ENCODE assay signal across 14 cellular contexts in genomic region chr6:137489410-137490371, GRCh38. TPM values are rescaled to one million over a fixed set of nuclear protein-coding genes. Genes with fewer than 3 reads are reported as not detected.
DNase-seq lines count a peak whose midpoint lies in the region; ATAC-seq and TF ChIP-seq lines count a peak whose summit lies in the region.
"Had no signal": no experiment of that assay in that cellular context is flagged by ENCODE, and none has a peak within 500 bp of the region (broad histone marks: within the 10 kb centered on the region; RNA-seq: fewer than 3 reads in every experiment).

No MANE protein-coding gene starts in this region.

- H3K9me3 Mint-ChIP-seq in activated naive CD4-positive, alpha-beta T cell treated with anti-CD3 and anti-CD28 coated beads for 36 hours = no peaks in the 10 kb centered on the region
- no peaks in the 10 kb centered on the region for H3K9me3 Mint-ChIP-seq in activated naive CD4-positive, alpha-beta T cell treated with anti-CD3 and anti-CD28 coated beads, Interleukin-2, amount 50 U/mL, for 72 hours
- no peaks in the 10 kb centered on the region for H3K9me3 Mint-ChIP-seq in activated CD8-positive, alpha-beta T cell treated with anti-CD3 and anti-CD28 coated beads for 36 hours
- no peaks in the 10 kb centered on the region for H3K9me3 Mint-ChIP-seq in stimulated activated naive CD8-positive, alpha-beta T cell treated with anti-CD3 and anti-CD28 coated beads, Interleukin-15, amount 100 ng/mL, for 72 hours

- H3K36me3 Mint-ChIP-seq in activated naive CD4-positive, alpha-beta T cell treated with anti-CD3 and anti-CD28 coated beads for 36 hours (ENCODE audit: low read depth) = no peaks in the 10 kb centered on the region
- peaks cover 20 to 26% of the 10 kb centered on the region in 2 donors for H3K36me3 Mint-ChIP-seq in activated naive CD4-positive, alpha-beta T cell treated with anti-CD3 and anti-CD28 coated beads, Interleukin-2, amount 50 U/mL, for 72 hours
- H3K36me3 Mint-ChIP-seq in activated CD8-positive, alpha-beta T cell treated with anti-CD3 and anti-CD28 coated beads for 36 hours (ENCODE audit: low read depth) = no peaks in the 10 kb centered on the region

- TF ChIP-seq CTCF in activated CD8-positive, alpha-beta T cell treated with anti-CD3 and anti-CD28 coated beads for 36 hours (IDR thresholded peaks at IDR 0.05) = no peak

- H3K4me3 ChIP-seq in iPS-18c (ENCODE audit: insufficient read depth, low read depth, low read length) = peak overlapping the region; percentile 56

- intact Hi-C loops in activated naive CD4-positive, alpha-beta T cell treated with anti-CD3 and anti-CD28 coated beads for 36 hours (cut with micrococcal nuclease) = loop anchor here (2.0 to 10.0 kb wide), 6 partner anchors 83 to 618 kb away; partner anchors contain the start of gene PERP
- intact Hi-C loops in activated CD8-positive, alpha-beta T cell treated with anti-CD3 and anti-CD28 coated beads for 36 hours (cut with micrococcal nuclease) = no loop called here

- H3K27ac Mint-ChIP-seq in activated naive CD4-positive, alpha-beta T cell treated with anti-CD3 and anti-CD28 coated beads for 36 hours = no peak overlapping the region
- H3K27ac Mint-ChIP-seq in activated naive CD4-positive, alpha-beta T cell treated with anti-CD3 and anti-CD28 coated beads, Interleukin-2, amount 50 U/mL, for 72 hours = no peak overlapping the region
- H3K27ac Mint-ChIP-seq in activated CD8-positive, alpha-beta T cell treated with anti-CD3 and anti-CD28 coated beads for 36 hours = no peak overlapping the region
- H3K27ac Mint-ChIP-seq in stimulated activated naive CD8-positive, alpha-beta T cell treated with anti-CD3 and anti-CD28 coated beads, Interleukin-15, amount 100 ng/mL, for 72 hours = peak overlapping the region in 1 of 2 donors; percentile 93

- CTCF ChIA-PET in activated naive CD4-positive, alpha-beta T cell treated with anti-CD3 and anti-CD28 coated beads for 36 hours (lab: Charles Lee) = no interaction called here
- CTCF ChIA-PET in activated CD8-positive, alpha-beta T cell treated with anti-CD3 and anti-CD28 coated beads for 36 hours (lab: Charles Lee) = interaction anchor here (1.2 to 3.0 kb wide), 2 partner anchors 20 to 100 kb away, joined by 3 to 10 read pairs; no protein-coding TSS in a partner anchor

- H3K4me3 Mint-ChIP-seq in activated naive CD4-positive, alpha-beta T cell treated with anti-CD3 and anti-CD28 coated beads for 36 hours = peak overlapping the region; percentile 25
- peak overlapping the region; percentile 24 for H3K4me3 Mint-ChIP-seq in activated CD8-positive, alpha-beta T cell treated with anti-CD3 and anti-CD28 coated beads for 36 hours
- peak overlapping the region; percentile 74 to 76 for H3K4me3 Mint-ChIP-seq in stimulated activated naive CD8-positive, alpha-beta T cell treated with anti-CD3 and anti-CD28 coated beads, Interleukin-15, amount 100 ng/mL, for 72 hours

- peaks cover 53% of the 10 kb centered on the region for H3K4me1 Mint-ChIP-seq in activated naive CD4-positive, alpha-beta T cell treated with anti-CD3 and anti-CD28 coated beads for 36 hours (ENCODE audit: low read depth)
- peaks cover 43% of the 10 kb centered on the region for H3K4me1 Mint-ChIP-seq in activated CD8-positive, alpha-beta T cell treated with anti-CD3 and anti-CD28 coated beads for 36 hours (ENCODE audit: low read depth)
- H3K4me1 Mint-ChIP-seq in stimulated activated naive CD8-positive, alpha-beta T cell treated with anti-CD3 and anti-CD28 coated beads, Interleukin-15, amount 100 ng/mL, for 72 hours = peaks cover 69% of the 10 kb centered on the region

- peaks cover 89% of the 10 kb centered on the region for H3K27me3 Mint-ChIP-seq in activated naive CD4-positive, alpha-beta T cell treated with anti-CD3 and anti-CD28 coated beads for 36 hours (ENCODE audit: low read depth)
- H3K27me3 Mint-ChIP-seq in activated CD8-positive, alpha-beta T cell treated with anti-CD3 and anti-CD28 coated beads for 36 hours = peaks cover 88% of the 10 kb centered on the region
- peaks cover 99% of the 10 kb centered on the region for H3K27me3 Mint-ChIP-seq in stimulated activated naive CD8-positive, alpha-beta T cell treated with anti-CD3 and anti-CD28 coated beads, Interleukin-15, amount 100 ng/mL, for 72 hours

- H3K9me3 ChIP-seq in iPS-18c (ENCODE audit: control insufficient read depth, insufficient read depth, low read length) = peaks cover 2% of the 10 kb centered on the region

- no peak for ATAC-seq in activated naive CD4-positive, alpha-beta T cell treated with anti-CD3 and anti-CD28 coated beads, Interleukin-2, amount 50 U/mL, for 72 hours
- no peak for ATAC-seq in activated CD8-positive, alpha-beta T cell treated with anti-CD3 and anti-CD28 coated beads for 36 hours
- ATAC-seq in stimulated activated naive CD8-positive, alpha-beta T cell treated with anti-CD3 and anti-CD28 coated beads, Interleukin-15, amount 100 ng/mL, for 72 hours = no peak

- DNase-seq in activated naive CD4-positive, alpha-beta T cell treated with anti-CD3 and anti-CD28 coated beads for 36 hours = no peak
- no peak for DNase-seq in activated naive CD4-positive, alpha-beta T cell treated with anti-CD3 and anti-CD28 coated beads, Interleukin-2, amount 50 U/mL, for 72 hours (ENCODE audit: low spot score in 2 of 2)
- no peak for DNase-seq in activated CD8-positive, alpha-beta T cell treated with anti-CD3 and anti-CD28 coated beads for 36 hours
- DNase-seq in stimulated activated naive CD8-positive, alpha-beta T cell treated with anti-CD3 and anti-CD28 coated beads, Interleukin-15, amount 100 ng/mL, for 72 hours = no peak
- no peak for DNase-seq in HK-2 (ENCODE audit: unreplicated experiment)
- DNase-seq in stimulated activated CD4-positive, alpha-beta T cell treated with anti-CD3 and anti-CD28 coated beads, Interleukin-12 subunit alpha, Interleukin-12 subunit beta, amount 100 ng/mL, for 4 hours = no peak
- no peak for DNase-seq in activated effector memory CD4-positive, alpha-beta T cell treated with anti-CD3 and anti-CD28 coated beads, Interleukin-2, amount 50 U/mL, for 16 hours
- DNase-seq: GDM1; IMR-90; NCI-H1694 treated with DMSO at 0.1 percent for 48 hours; stimulated activated CD8-positive, alpha-beta memory T cell treated with anti-CD3 and anti-CD28 coated beads, Interleukin-4, amount 100 ng/mL, for 48 hours; T-helper 9 cell had no signal

- POLR2A ChIA-PET in activated CD8-positive, alpha-beta T cell treated with anti-CD3 and anti-CD28 coated beads for 36 hours (lab: Charles Lee) = interaction anchor here (0.9 to 1.1 kb wide), 2 partner anchors 9 to 13 kb away, joined by 3 read pairs; no protein-coding TSS in a partner anchor

RNA-seq across cellular contexts. Expression of gene OLIG3, which starts 4.5 kb away (rescaled TPM):
- total RNA-seq in activated naive CD4-positive, alpha-beta T cell treated with anti-CD3 and anti-CD28 coated beads for 36 hours = not detected
- under 1 TPM; 0.14 to 0.35 TPM for total RNA-seq in activated naive CD4-positive, alpha-beta T cell treated with anti-CD3 and anti-CD28 coated beads, Interleukin-2, amount 50 U/mL, for 72 hours
- under 1 TPM; 0.61 to 0.67 TPM for total RNA-seq in activated CD8-positive, alpha-beta T cell treated with anti-CD3 and anti-CD28 coated beads for 36 hours
- total RNA-seq: dermis microvascular lymphatic vessel endothelial cell, IMR-90 had no signal

Comparison
In these comparisons a context has a peak if more than half of its experiments do, and no peak if none do; other contexts are left out.
1. H3K4me3 Mint-ChIP-seq: peak in every context shown above with its lines; median percentile 75 in stimulated activated naive CD8-positive, alpha-beta T cell treated with anti-CD3 and anti-CD28 coated beads, Interleukin-15, amount 100 ng/mL, for 72 hours; 25 in activated naive CD4-positive, alpha-beta T cell treated with anti-CD3 and anti-CD28 coated beads for 36 hours; 24 in activated CD8-positive, alpha-beta T cell treated with anti-CD3 and anti-CD28 coated beads for 36 hours.